In the genomic region with DNA sequence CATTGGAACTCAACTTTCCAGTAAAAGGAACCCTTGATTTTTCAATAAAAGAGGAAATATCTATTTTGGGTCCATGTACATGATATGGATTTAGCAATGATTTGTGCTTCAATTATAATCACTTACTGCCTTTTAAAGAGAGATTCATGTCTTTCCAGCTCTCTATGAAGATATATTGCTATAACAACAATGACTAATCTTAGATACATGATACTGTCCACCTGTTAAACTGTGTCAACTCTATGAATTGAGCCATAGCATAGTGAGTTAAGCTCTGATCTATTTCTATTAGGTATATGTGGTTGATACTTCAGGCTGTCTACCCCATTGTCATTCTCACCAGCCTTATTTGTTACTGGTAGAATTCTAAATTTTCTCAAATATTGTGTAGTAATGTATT, we compare ENCODE assay signal across 16 cellular contexts. TPM values are rescaled to one million over a fixed set of nuclear protein-coding genes. Genes with fewer than 3 reads are reported as not detected.
DNase-seq lines count a peak whose midpoint lies in the region; TF ChIP-seq lines count a peak whose summit lies in the region.
"Had no signal": no experiment of that assay in that cellular context is flagged by ENCODE, and none has a peak within 500 bp of the region (broad histone marks: within the 10 kb centered on the region; RNA-seq: fewer than 3 reads in every experiment).

No MANE protein-coding gene starts in this region.

- H3K27me3 ChIP-seq in uterus, result no peaks in the 10 kb centered on the region

- POLR2A ChIA-PET in HEK293 (lab: Yijun Ruan, JAX), result no interaction called here

- CTCF ChIA-PET in HEK293 (lab: Yijun Ruan, JAX), result no interaction called here

- DNase-seq in CD1c-positive myeloid dendritic cell (ENCODE audit: extremely low spot score), result peak; percentile 30
- peak; percentile 31 for DNase-seq in NCI-H524 treated with DMSO at 0.1 percent for 48 hours (lab: John Stamatoyannopoulos, UW)
- peak; percentile 74 for DNase-seq in SHP77 treated with DMSO at 0.1 percent for 48 hours (lab: John Stamatoyannopoulos, UW)
- DNase-seq in T-helper 2 cell, result no peak
- DNase-seq in hippocampal formation (lab: John Stamatoyannopoulos, UW), result no peak
- no peak for DNase-seq in uterus
- DNase-seq: MV-4-11, NCI-H1417 treated with DMSO at 0.1 percent for 48 hours, NCI-H2081 treated with DMSO at 0.1 percent for 48 hours, NCI-H226, NCI-H82, T-helper 17 cell had no signal

- intact Hi-C loops in uterus (cut with DNase I; ENCODE audit: low total_unique reads), result no loop called here

- TF ChIP-seq POLR2A in uterus (IDR thresholded peaks at IDR 0.05), result no peak

- H3K4me3 ChIP-seq in HEK293 (ENCODE audit: low read depth, low read length), result no peak overlapping the region
- no peak overlapping the region for H3K4me3 ChIP-seq in uterus
- H3K4me3 ChIP-seq: HAP-1, K562 had no signal

- H3K9me3 ChIP-seq in HEK293 (ENCODE audit: control insufficient read depth, insufficient read depth, low read depth, low read length), result no peaks in the 10 kb centered on the region
- H3K9me3 ChIP-seq in uterus, result no peaks in the 10 kb centered on the region
- H3K9me3 ChIP-seq: HAP-1 had no signal

- no peak for TF ChIP-seq CTCF in HEK293 (tag by site-specific recombination; IDR thresholded peaks at IDR 0.05)
- TF ChIP-seq CTCF in uterus (IDR thresholded peaks at IDR 0.05), result no peak

- H3K27ac ChIP-seq in HEK293 (ENCODE audit: extremely low read depth, low read depth, low read length) (no peak overlapping the region), uterus (no peak overlapping the region)
- H3K27ac ChIP-seq: C4-2B had no signal

- H3K36me3 ChIP-seq in HEK293 (ENCODE audit: control insufficient read depth in 2 of 2, insufficient read depth in 1 of 2, low read length in 2 of 2) (no peaks in the 10 kb centered on the region), uterus (no peaks in the 10 kb centered on the region)
- H3K36me3 ChIP-seq: HAP-1 had no signal

- H3K4me1 ChIP-seq in HEK293 (ENCODE audit: control insufficient read depth, insufficient read depth, low read length), result no peaks in the 10 kb centered on the region
- no peaks in the 10 kb centered on the region for H3K4me1 ChIP-seq in uterus

TF ChIP-seq in HEK293, 187 proteins besides CTCF, POLR2A, EP300 and RAD21:
- TF ChIP-seq SCRT1 (tag by site-specific recombination; IDR thresholded peaks at IDR 0.05; ENCODE audit: borderline replicate concordance) (peak; percentile 77), GFI1B (tag by site-specific recombination; IDR thresholded peaks at IDR 0.05) (0 out of 2 replicates have a peak, but pooled peaks have one; percentile 19), OVOL3 (tag by site-specific recombination; IDR thresholded peaks at IDR 0.05) (no peak), IKZF3 (tag by site-specific recombination; IDR thresholded peaks at IDR 0.05) (no peak), ZNF530 (tag by site-specific recombination; IDR thresholded peaks at IDR 0.05; ENCODE audit: low read depth) (no peak), KLF8 (tag by site-specific recombination; IDR thresholded peaks at IDR 0.05) (no peak), ZNF843 (tag by site-specific recombination; IDR thresholded peaks at IDR 0.05) (peak; percentile 66), ZNF654 (tag by site-specific recombination; IDR thresholded peaks at IDR 0.05; ENCODE audit: low read depth) (no peak), SCRT2 (tag by site-specific recombination; IDR thresholded peaks at IDR 0.05) (peak; percentile 94)
- TF ChIP-seq, protein P1, sequence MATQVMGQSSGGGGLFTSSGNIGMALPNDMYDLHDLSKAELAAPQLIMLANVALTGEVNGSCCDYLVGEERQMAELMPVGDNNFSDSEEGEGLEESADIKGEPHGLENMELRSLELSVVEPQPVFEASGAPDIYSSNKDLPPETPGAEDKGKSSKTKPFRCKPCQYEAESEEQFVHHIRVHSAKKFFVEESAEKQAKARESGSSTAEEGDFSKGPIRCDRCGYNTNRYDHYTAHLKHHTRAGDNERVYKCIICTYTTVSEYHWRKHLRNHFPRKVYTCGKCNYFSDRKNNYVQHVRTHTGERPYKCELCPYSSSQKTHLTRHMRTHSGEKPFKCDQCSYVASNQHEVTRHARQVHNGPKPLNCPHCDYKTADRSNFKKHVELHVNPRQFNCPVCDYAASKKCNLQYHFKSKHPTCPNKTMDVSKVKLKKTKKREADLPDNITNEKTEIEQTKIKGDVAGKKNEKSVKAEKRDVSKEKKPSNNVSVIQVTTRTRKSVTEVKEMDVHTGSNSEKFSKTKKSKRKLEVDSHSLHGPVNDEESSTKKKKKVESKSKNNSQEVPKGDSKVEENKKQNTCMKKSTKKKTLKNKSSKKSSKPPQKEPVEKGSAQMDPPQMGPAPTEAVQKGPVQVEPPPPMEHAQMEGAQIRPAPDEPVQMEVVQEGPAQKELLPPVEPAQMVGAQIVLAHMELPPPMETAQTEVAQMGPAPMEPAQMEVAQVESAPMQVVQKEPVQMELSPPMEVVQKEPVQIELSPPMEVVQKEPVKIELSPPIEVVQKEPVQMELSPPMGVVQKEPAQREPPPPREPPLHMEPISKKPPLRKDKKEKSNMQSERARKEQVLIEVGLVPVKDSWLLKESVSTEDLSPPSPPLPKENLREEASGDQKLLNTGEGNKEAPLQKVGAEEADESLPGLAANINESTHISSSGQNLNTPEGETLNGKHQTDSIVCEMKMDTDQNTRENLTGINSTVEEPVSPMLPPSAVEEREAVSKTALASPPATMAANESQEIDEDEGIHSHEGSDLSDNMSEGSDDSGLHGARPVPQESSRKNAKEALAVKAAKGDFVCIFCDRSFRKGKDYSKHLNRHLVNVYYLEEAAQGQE (tag by site-specific recombination; IDR thresholded peaks at IDR 0.05), result no peak

RNA-seq across cellular contexts. Expression of a gene that starts 15.0 kb away (rescaled TPM):
- 10 to 100 TPM; 18.4 to 55.6 (median 29.8) TPM for total RNA-seq in uterus

Comparison
In these comparisons a context has a peak if more than half of its experiments do, and no peak if none do; other contexts are left out.
1. DNase-seq: peak in CD1c-positive myeloid dendritic cell (single experiment), NCI-H524 treated with DMSO at 0.1 percent for 48 hours (single experiment) and SHP77 treated with DMSO at 0.1 percent for 48 hours (single experiment); none in T-helper 2 cell (0 of 5), hippocampal formation (0 of 2) and uterus (0 of 2).